ENCODE assay signal across 8 cellular contexts in genomic region chr10:106711313-106711906, GRCh38.
DNase-seq lines count a peak whose midpoint lies in the region; ATAC-seq and TF ChIP-seq lines count a peak whose summit lies in the region.

No MANE protein-coding gene starts in this region.

- H3K27me3 Mint-ChIP-seq in natural killer cell treated with Interleukin-12 subunit alpha and Interleukin-12 subunit beta and Interleukin-15 and Interleukin-18, amount 100 ng/mL, for 72 hours: peaks cover 0 to 7% of the 10 kb centered on the region in 2 donors

- peak; percentile 29 for DNase-seq in EH (ENCODE audit: low read depth)
- peak; percentile 1 for DNase-seq in RPMI7951 (ENCODE audit: low read depth)
- no peak for DNase-seq in coronary artery (ENCODE audit: low spot score)
- DNase-seq in natural killer cell treated with Interleukin-12 subunit alpha and Interleukin-12 subunit beta and Interleukin-15 and Interleukin-18, amount 100 ng/mL, for 72 hours (ENCODE audit: low spot score): peak; percentile 65
- DNase-seq in central memory CD4-positive, alpha-beta T cell: no peak
- no peak for DNase-seq in ureter (ENCODE audit: low spot score)

- H3K4me1 Mint-ChIP-seq in natural killer cell treated with Interleukin-12 subunit alpha and Interleukin-12 subunit beta and Interleukin-15 and Interleukin-18, amount 100 ng/mL, for 72 hours (ENCODE audit: low read depth in 2 of 2): no peaks in the 10 kb centered on the region

- ATAC-seq in GM19372 (IDR thresholded peaks at IDR 0.05; ENCODE audit: low read depth, unreplicated experiment) (peak; percentile 64), HG03159 (IDR thresholded peaks at IDR 0.05; ENCODE audit: unreplicated experiment) (peak; percentile 80)
- ATAC-seq in natural killer cell treated with Interleukin-12 subunit alpha and Interleukin-12 subunit beta and Interleukin-15 and Interleukin-18, amount 100 ng/mL, for 72 hours: peak in 1 of 2 donors; percentile 56

- H3K4me3 ChIP-seq in coronary artery: no peak overlapping the region

- H3K27ac ChIP-seq in coronary artery: no peak overlapping the region

- no peaks in the 10 kb centered on the region for H3K9me3 Mint-ChIP-seq in natural killer cell treated with Interleukin-12 subunit alpha and Interleukin-12 subunit beta and Interleukin-15 and Interleukin-18, amount 100 ng/mL, for 72 hours

- H3K36me3 Mint-ChIP-seq in natural killer cell treated with Interleukin-12 subunit alpha and Interleukin-12 subunit beta and Interleukin-15 and Interleukin-18, amount 100 ng/mL, for 72 hours: no peaks in the 10 kb centered on the region

- H3K4me3 Mint-ChIP-seq in natural killer cell treated with Interleukin-12 subunit alpha and Interleukin-12 subunit beta and Interleukin-15 and Interleukin-18, amount 100 ng/mL, for 72 hours: no peak overlapping the region

- no peak overlapping the region for H3K27ac Mint-ChIP-seq in natural killer cell treated with Interleukin-12 subunit alpha and Interleukin-12 subunit beta and Interleukin-15 and Interleukin-18, amount 100 ng/mL, for 72 hours

- peak; percentile 23 for TF ChIP-seq CTCF in coronary artery (IDR thresholded peaks at IDR 0.05)

Comparison
In these comparisons a context has a peak if more than half of its experiments do, and no peak if none do; other contexts are left out.
1. DNase-seq: peak in EH (single experiment), RPMI7951 (single experiment) and natural killer cell treated with Interleukin-12 subunit alpha and Interleukin-12 subunit beta and Interleukin-15 and Interleukin-18, amount 100 ng/mL, for 72 hours (single experiment); none in coronary artery (single experiment), central memory CD4-positive, alpha-beta T cell (single experiment) and ureter (single experiment).